In genomic region chr5:35647128-35647527, GRCh38 we compare ENCODE assay signal across 28 cellular contexts.
"Had no signal": no experiment of that assay in that cellular context is flagged by ENCODE, and none has a peak within 500 bp of the region (broad histone marks: within the 10 kb centered on the region; RNA-seq: fewer than 3 reads in every experiment).

No MANE protein-coding gene starts in this region.

- H2AFZ ChIP-seq: neural progenitor cell, parathyroid adenoma had no signal

- H3K4me2 ChIP-seq: neural progenitor cell had no signal

- H3K27me3 ChIP-seq: neural progenitor cell, ovary, right lobe of liver, sigmoid colon, stomach, thyroid gland, tibial nerve, upper lobe of left lung, uterus had no signal

- H3K4me3 Mint-ChIP-seq: naive thymus-derived CD8-positive, alpha-beta T cell; natural killer cell treated with Interleukin-12 subunit alpha and Interleukin-12 subunit beta and Interleukin-15 and Interleukin-18, amount 100 ng/mL, for 72 hours; neural progenitor cell; stimulated activated effector memory CD8-positive, alpha-beta T cell treated with anti-CD3 and anti-CD28 coated beads, Interleukin-12 subunit alpha, Interleukin-12 subunit beta, amount 100 ng/mL, for 72 hours; stimulated activated naive B cell treated with anti-CD40 and anti-IgM and Interleukin-4, amounts not matched to agents 10 μg/mL and 1 μg/mL and 100 μg/mL, for 72 hours; stimulated activated naive CD8-positive, alpha-beta T cell treated with anti-CD3 and anti-CD28 coated beads, Interleukin-15, Interleukin-2, amounts not matched to agents 100 ng/mL and 50 ng/mL, for 24 hours had no signal

- DNase-seq: naive thymus-derived CD8-positive, alpha-beta T cell; occipital lobe; ovary; posterior cingulate gyrus; psoas muscle; right cardiac atrium; right lobe of liver; sigmoid colon; small intestine; stimulated activated CD4-positive, alpha-beta T cell treated with anti-CD3 and anti-CD28 coated beads, Interleukin-15, amount 100 ng/mL, for 24 hours; stimulated activated CD4-positive, alpha-beta T cell treated with anti-CD3 and anti-CD28 coated beads, Interleukin-2, amount 100 ng/mL, for 24 hours; stimulated activated CD4-positive, alpha-beta T cell treated with anti-CD3 and anti-CD28 coated beads, Interleukin-2, amount 100 ng/mL, for 48 hours; stimulated activated CD4-positive, alpha-beta T cell treated with anti-CD3 and anti-CD28 coated beads, Interleukin-4, amount 100 ng/mL, for 24 hours; stimulated activated naive B cell treated with anti-CD40 and anti-IgM and Interleukin-4, amounts not matched to agents 10 μg/mL and 1 μg/mL and 100 μg/mL, for 72 hours; stimulated activated naive CD4-positive, alpha-beta T cell treated with Interleukin-2 at 50 U/mL for 16 hours; stomach; thyroid gland; trophoblast cell; upper lobe of left lung; uterus had no signal

- H3K4me1 ChIP-seq: neural progenitor cell, psoas muscle, right lobe of liver, sigmoid colon, stomach, thyroid gland, tibial nerve, upper lobe of left lung, uterus had no signal

- ATAC-seq: naive thymus-derived CD8-positive, alpha-beta T cell; natural killer cell treated with Interleukin-12 subunit alpha and Interleukin-12 subunit beta and Interleukin-15 and Interleukin-18, amount 100 ng/mL, for 72 hours; psoas muscle; right cardiac atrium; right lobe of liver; stimulated activated effector memory CD8-positive, alpha-beta T cell treated with anti-CD3 and anti-CD28 coated beads, Interleukin-12 subunit alpha, Interleukin-12 subunit beta, amount 100 ng/mL, for 72 hours; stimulated activated naive B cell treated with anti-CD40 and anti-IgM and Interleukin-4, amounts not matched to agents 10 μg/mL and 1 μg/mL and 100 μg/mL, for 72 hours had no signal

- H3K36me3 ChIP-seq: neural progenitor cell, ovary, right lobe of liver, thyroid gland, upper lobe of left lung, uterus had no signal

- H3K27ac Mint-ChIP-seq: neural progenitor cell; progenitor cell of endocrine pancreas; stimulated activated effector memory CD8-positive, alpha-beta T cell treated with anti-CD3 and anti-CD28 coated beads, Interleukin-12 subunit alpha, Interleukin-12 subunit beta, amount 100 ng/mL, for 72 hours; stimulated activated naive B cell treated with anti-CD40 and anti-IgM and Interleukin-4, amounts not matched to agents 10 μg/mL and 1 μg/mL and 100 μg/mL, for 72 hours; stimulated activated naive CD8-positive, alpha-beta T cell treated with anti-CD3 and anti-CD28 coated beads, Interleukin-15, Interleukin-2, amounts not matched to agents 100 ng/mL and 50 ng/mL, for 24 hours had no signal

- H3K27ac ChIP-seq: neural progenitor cell, ovary, parathyroid adenoma, psoas muscle, right lobe of liver, sigmoid colon, stomach, thoracic aorta, thyroid gland, tibial nerve, upper lobe of left lung, uterus had no signal

- H3K9me3 ChIP-seq: ovary, psoas muscle, right lobe of liver, sigmoid colon, stomach, thoracic aorta, thyroid gland, tibial nerve, upper lobe of left lung, uterus had no signal

- H3K4me1 Mint-ChIP-seq: stimulated activated naive B cell treated with anti-CD40 and anti-IgM and Interleukin-4, amounts not matched to agents 10 μg/mL and 1 μg/mL and 100 μg/mL, for 72 hours had no signal

- H3K4me3 ChIP-seq: neural progenitor cell, ovary, psoas muscle, right lobe of liver, sigmoid colon, stomach, thoracic aorta, thyroid gland, tibial nerve, upper lobe of left lung, uterus had no signal

- H3K79me2 ChIP-seq: parathyroid adenoma had no signal

- H3K9me3 Mint-ChIP-seq: naive thymus-derived CD8-positive, alpha-beta T cell; natural killer cell treated with Interleukin-12 subunit alpha and Interleukin-12 subunit beta and Interleukin-15 and Interleukin-18, amount 100 ng/mL, for 72 hours; neural progenitor cell; stimulated activated effector memory CD8-positive, alpha-beta T cell treated with anti-CD3 and anti-CD28 coated beads, Interleukin-12 subunit alpha, Interleukin-12 subunit beta, amount 100 ng/mL, for 72 hours; stimulated activated naive B cell treated with anti-CD40 and anti-IgM and Interleukin-4, amounts not matched to agents 10 μg/mL and 1 μg/mL and 100 μg/mL, for 72 hours; stimulated activated naive CD8-positive, alpha-beta T cell treated with anti-CD3 and anti-CD28 coated beads, Interleukin-15, Interleukin-2, amounts not matched to agents 100 ng/mL and 50 ng/mL, for 24 hours had no signal

- H3K9ac ChIP-seq: neural progenitor cell, parathyroid adenoma had no signal

- H3K27me3 Mint-ChIP-seq: naive thymus-derived CD8-positive, alpha-beta T cell; natural killer cell treated with Interleukin-12 subunit alpha and Interleukin-12 subunit beta and Interleukin-15 and Interleukin-18, amount 100 ng/mL, for 72 hours; progenitor cell of endocrine pancreas; stimulated activated naive B cell treated with anti-CD40 and anti-IgM and Interleukin-4, amounts not matched to agents 10 μg/mL and 1 μg/mL and 100 μg/mL, for 72 hours; stimulated activated naive CD8-positive, alpha-beta T cell treated with anti-CD3 and anti-CD28 coated beads, Interleukin-15, Interleukin-2, amounts not matched to agents 100 ng/mL and 50 ng/mL, for 24 hours had no signal
